In the genomic region with DNA sequence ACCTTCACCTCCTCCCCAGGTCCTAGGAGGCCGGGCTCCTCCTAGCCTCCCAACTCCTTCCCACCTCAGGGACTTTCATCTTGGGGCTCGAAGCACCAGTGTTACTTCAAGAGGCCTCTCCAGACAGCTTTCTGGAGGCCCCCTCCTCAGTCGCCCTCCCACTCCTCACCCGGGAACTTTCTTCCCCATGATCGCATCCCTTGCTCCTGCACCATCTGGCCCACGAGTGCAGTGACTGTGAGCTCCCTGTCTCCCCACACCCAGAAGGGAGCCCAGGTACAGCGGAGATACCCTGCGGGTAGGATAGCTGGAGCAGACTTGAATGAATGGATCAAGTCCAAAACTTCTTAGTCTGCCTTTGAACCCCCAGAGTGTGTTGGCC, we compare ENCODE assay signal across 17 cellular contexts. TPM values are rescaled to one million over a fixed set of nuclear protein-coding genes. Genes with fewer than 3 reads are reported as not detected.
DNase-seq lines count a peak whose midpoint lies in the region; ATAC-seq and TF ChIP-seq lines count a peak whose summit lies in the region.
"Had no signal": no experiment of that assay in that cellular context is flagged by ENCODE, and none has a peak within 500 bp of the region (broad histone marks: within the 10 kb centered on the region; RNA-seq: fewer than 3 reads in every experiment).

No MANE protein-coding gene starts in this region.

- TF ChIP-seq EP300 in gastroesophageal sphincter (IDR thresholded peaks at IDR 0.05) = no peak

- H3K27me3 Mint-ChIP-seq in WTC11 (ENCODE audit: low read depth) (peaks cover 44% of the 10 kb centered on the region), natural killer cell (ENCODE audit: low read depth in 2 of 2) (peaks cover 0 to 5% of the 10 kb centered on the region in 2 donors)
- peaks cover 36 to 46% of the 10 kb centered on the region in 2 donors for H3K27me3 Mint-ChIP-seq in stimulated activated naive B cell treated with anti-CD40 and anti-IgM and Interleukin-4, amounts not matched to agents 10 μg/mL and 1 μg/mL and 100 μg/mL, for 72 hours

- H3K27me3 ChIP-seq in H7 (ENCODE audit: control insufficient read depth, insufficient read depth, low read length) (peaks cover 20% of the 10 kb centered on the region), gastroesophageal sphincter (peaks cover 45% of the 10 kb centered on the region)

- WGBS in gastroesophageal sphincter (ENCODE audit: low coverage in 1 of 2), 2 donors = 92 to 100% methylated on average over 3 to 6 of the region's 8 CpGs

- DNase-seq in H7 (peak; percentile 44), WTC11 (ENCODE audit: low spot score) (no peak), natural killer cell (no peak), NCI-H1092 treated with DMSO at 0.1 percent for 48 hours (lab: John Stamatoyannopoulos, UW) (no peak)
- DNase-seq in stimulated activated naive B cell treated with anti-CD40 and anti-IgM and Interleukin-4, amounts not matched to agents 10 μg/mL and 1 μg/mL and 100 μg/mL, for 72 hours = no peak
- DNase-seq: CD4-positive, alpha-beta memory T cell; DMS 273 treated with DMSO at 0.1 percent for 48 hours; HCEC 1CT; IMR-90; Kasumi-1; NCI-H1417; NCI-H2029; NCI-H524; SIG-M5 had no signal

- H3K4me1 Mint-ChIP-seq in WTC11 (no peaks in the 10 kb centered on the region), natural killer cell (peaks cover 17 to 19% of the 10 kb centered on the region in 2 donors)
- peaks cover 15 to 26% of the 10 kb centered on the region in 2 donors for H3K4me1 Mint-ChIP-seq in stimulated activated naive B cell treated with anti-CD40 and anti-IgM and Interleukin-4, amounts not matched to agents 10 μg/mL and 1 μg/mL and 100 μg/mL, for 72 hours

- H3K9me3 Mint-ChIP-seq in WTC11 = no peaks in the 10 kb centered on the region
- no peaks in the 10 kb centered on the region for H3K9me3 Mint-ChIP-seq in natural killer cell
- no peaks in the 10 kb centered on the region for H3K9me3 Mint-ChIP-seq in stimulated activated naive B cell treated with anti-CD40 and anti-IgM and Interleukin-4, amounts not matched to agents 10 μg/mL and 1 μg/mL and 100 μg/mL, for 72 hours
- H3K9me3 Mint-ChIP-seq: CD4-positive, alpha-beta memory T cell had no signal

- CTCF ChIA-PET in WTC11 (lab: Charles Lee) = interaction anchor here (0.6 to 3.0 kb wide), 4 partner anchors 9 to 99 kb away, joined by 3 to 19 read pairs (median 4); a partner anchor contains a TSS

- H3K27ac Mint-ChIP-seq in WTC11 = no peak overlapping the region
- no peak overlapping the region for H3K27ac Mint-ChIP-seq in natural killer cell
- no peak overlapping the region for H3K27ac Mint-ChIP-seq in stimulated activated naive B cell treated with anti-CD40 and anti-IgM and Interleukin-4, amounts not matched to agents 10 μg/mL and 1 μg/mL and 100 μg/mL, for 72 hours
- H3K27ac Mint-ChIP-seq: B cell had no signal

- peaks cover 3 to 41% (median 14%) of the 10 kb centered on the region in 3 donors for H3K4me1 ChIP-seq in gastroesophageal sphincter

- H3K4me3 ChIP-seq in H7 (ENCODE audit: insufficient read depth, low read depth, low read length) (no peak overlapping the region), gastroesophageal sphincter (no peak overlapping the region)

- TF ChIP-seq CTCF in WTC11 (IDR thresholded peaks at IDR 0.05) (no peak), natural killer cell (IDR thresholded peaks at IDR 0.05) (no peak), gastroesophageal sphincter (IDR thresholded peaks at IDR 0.05) (no peak)

- H3K9me3 ChIP-seq in gastroesophageal sphincter = no peaks in the 10 kb centered on the region

- H3K27ac ChIP-seq in gastroesophageal sphincter = no peak overlapping the region

- intact Hi-C loops in natural killer cell (cut with micrococcal nuclease) = loop anchor here (5.0 kb wide), 1 partner anchor 37 kb away; a partner anchor contains a TSS

- H3K36me3 Mint-ChIP-seq in WTC11 (peaks cover 6% of the 10 kb centered on the region; the same call in 1 of the 2 replicates), natural killer cell (no peaks in the 10 kb centered on the region)
- peaks cover 28 to 40% of the 10 kb centered on the region in 2 donors for H3K36me3 Mint-ChIP-seq in stimulated activated naive B cell treated with anti-CD40 and anti-IgM and Interleukin-4, amounts not matched to agents 10 μg/mL and 1 μg/mL and 100 μg/mL, for 72 hours

- H3K36me3 ChIP-seq in H7 (replicated peaks; ENCODE audit: control insufficient read depth, insufficient read depth, low read length) (peaks cover 2% of the 10 kb centered on the region), gastroesophageal sphincter (peaks cover 0 to 30% of the 10 kb centered on the region in 2 donors)

- peak overlapping the region; percentile 55 for H3K4me3 Mint-ChIP-seq in WTC11
- H3K4me3 Mint-ChIP-seq in natural killer cell = peak overlapping the region; percentile 69
- H3K4me3 Mint-ChIP-seq in stimulated activated naive B cell treated with anti-CD40 and anti-IgM and Interleukin-4, amounts not matched to agents 10 μg/mL and 1 μg/mL and 100 μg/mL, for 72 hours = peak overlapping the region; percentile 17 to 65
- H3K4me3 Mint-ChIP-seq: B cell had no signal

- ATAC-seq in WTC11 (no peak), natural killer cell (no peak), gastroesophageal sphincter (no peak), GM19467 (IDR thresholded peaks at IDR 0.05; ENCODE audit: unreplicated experiment) (no peak)
- no peak for ATAC-seq in stimulated activated naive B cell treated with anti-CD40 and anti-IgM and Interleukin-4, amounts not matched to agents 10 μg/mL and 1 μg/mL and 100 μg/mL, for 72 hours (replicated peaks)

- no peak for TF ChIP-seq POLR2A in gastroesophageal sphincter (IDR thresholded peaks at IDR 0.05)

- POLR2A ChIA-PET in WTC11 (lab: Charles Lee) = no interaction called here

TF ChIP-seq in WTC11, 78 proteins besides CTCF, POLR2A, EP300 and RAD21:
- no peak for TF ChIP-seq IRF2 (CRISPR knock-in tag; IDR thresholded peaks at IDR 0.05; ENCODE audit: borderline replicate concordance, low read depth)
- TF ChIP-seq, protein P1, sequence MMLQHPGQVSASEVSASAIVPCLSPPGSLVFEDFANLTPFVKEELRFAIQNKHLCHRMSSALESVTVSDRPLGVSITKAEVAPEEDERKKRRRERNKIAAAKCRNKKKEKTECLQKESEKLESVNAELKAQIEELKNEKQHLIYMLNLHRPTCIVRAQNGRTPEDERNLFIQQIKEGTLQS (CRISPR knock-in tag; conservative IDR thresholded peaks at IDR 0.05) = no peak
- no peak for TF ChIP-seq TCF7 (CRISPR knock-in tag; IDR thresholded peaks at IDR 0.05; ENCODE audit: low read depth)
- TF ChIP-seq, protein P2, sequence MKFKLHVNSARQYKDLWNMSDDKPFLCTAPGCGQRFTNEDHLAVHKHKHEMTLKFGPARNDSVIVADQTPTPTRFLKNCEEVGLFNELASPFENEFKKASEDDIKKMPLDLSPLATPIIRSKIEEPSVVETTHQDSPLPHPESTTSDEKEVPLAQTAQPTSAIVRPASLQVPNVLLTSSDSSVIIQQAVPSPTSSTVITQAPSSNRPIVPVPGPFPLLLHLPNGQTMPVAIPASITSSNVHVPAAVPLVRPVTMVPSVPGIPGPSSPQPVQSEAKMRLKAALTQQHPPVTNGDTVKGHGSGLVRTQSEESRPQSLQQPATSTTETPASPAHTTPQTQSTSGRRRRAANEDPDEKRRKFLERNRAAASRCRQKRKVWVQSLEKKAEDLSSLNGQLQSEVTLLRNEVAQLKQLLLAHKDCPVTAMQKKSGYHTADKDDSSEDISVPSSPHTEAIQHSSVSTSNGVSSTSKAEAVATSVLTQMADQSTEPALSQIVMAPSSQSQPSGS (CRISPR knock-in tag; IDR thresholded peaks at IDR 0.05; ENCODE audit: borderline replicate concordance, low read depth) = no peak
- TF ChIP-seq TP53 (CRISPR knock-in tag; IDR thresholded peaks at IDR 0.05) = no peak
- no peak for TF ChIP-seq SMAD4 (CRISPR knock-in tag; IDR thresholded peaks at IDR 0.05)
- TF ChIP-seq, protein P3, sequence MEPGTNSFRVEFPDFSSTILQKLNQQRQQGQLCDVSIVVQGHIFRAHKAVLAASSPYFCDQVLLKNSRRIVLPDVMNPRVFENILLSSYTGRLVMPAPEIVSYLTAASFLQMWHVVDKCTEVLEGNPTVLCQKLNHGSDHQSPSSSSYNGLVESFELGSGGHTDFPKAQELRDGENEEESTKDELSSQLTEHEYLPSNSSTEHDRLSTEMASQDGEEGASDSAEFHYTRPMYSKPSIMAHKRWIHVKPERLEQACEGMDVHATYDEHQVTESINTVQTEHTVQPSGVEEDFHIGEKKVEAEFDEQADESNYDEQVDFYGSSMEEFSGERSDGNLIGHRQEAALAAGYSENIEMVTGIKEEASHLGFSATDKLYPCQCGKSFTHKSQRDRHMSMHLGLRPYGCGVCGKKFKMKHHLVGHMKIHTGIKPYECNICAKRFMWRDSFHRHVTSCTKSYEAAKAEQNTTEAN (CRISPR knock-in tag; IDR thresholded peaks at IDR 0.05) = no peak
- TF ChIP-seq HMGA2 (CRISPR knock-in tag; IDR thresholded peaks at IDR 0.05) = no peak
- TF ChIP-seq ZNF219 (CRISPR knock-in tag; IDR thresholded peaks at IDR 0.05; ENCODE audit: borderline replicate concordance) = no peak

RNA-seq across cellular contexts. Expression of a gene that starts 6.1 kb away (rescaled TPM):
- 8.8 and 11.2 TPM in 2 replicates for total RNA-seq in H7 (2014; rRNA removed; shearing (Covaris generic))
- 4.5 to 6.3 TPM (median 6.0 TPM) in 3 replicates for total RNA-seq in WTC11 (2021)
- total RNA-seq in natural killer cell = 1 to 10 TPM in 2 of 3 donors, under 1 TPM in 1; 0.33 to 4.8 (median 4.3) TPM
- total RNA-seq in gastroesophageal sphincter = under 1 TPM in 3 of 4 donors, not detected in 1; 0.35 to 0.94 (median 0.74) TPM
- total RNA-seq: CD4-positive, alpha-beta memory T cell had no signal

RNA-seq across cellular contexts. Expression of a gene that starts 26.4 kb away (rescaled TPM):
- 0.04 and 0.10 TPM in 2 replicates for total RNA-seq in H7 (2014; rRNA removed; shearing (Covaris generic))
- total RNA-seq in WTC11 (2021) = 0.07 TPM in 1 of 3 replicates, not detected in the others
- total RNA-seq in natural killer cell = not detected
- total RNA-seq in gastroesophageal sphincter = 1 to 10 TPM; 1.3 to 8.1 (median 3.7) TPM
- total RNA-seq: B cell; CD4-positive, alpha-beta memory T cell had no signal

RNA-seq across cellular contexts. Expression of a gene that starts 38.6 kb away (rescaled TPM):
- total RNA-seq in H7 (2014; rRNA removed; shearing (Covaris generic)) = 12.8 and 18.5 TPM in 2 replicates
- total RNA-seq in WTC11 (2021) (26.4 to 32.7 TPM (median 26.7 TPM) in 3 replicates), natural killer cell (100 to 1,000 TPM; 146 to 200 (median 183) TPM), gastroesophageal sphincter (10 to 100 TPM; 18.5 to 45.5 (median 35.1) TPM)
